In genomic region chr14:31421200-31421599, GRCh38 we compare ENCODE assay signal across 8 cellular contexts. TPM values are rescaled to one million over a fixed set of nuclear protein-coding genes. Genes with fewer than 3 reads are reported as not detected.
DNase-seq lines count a peak whose midpoint lies in the region; ATAC-seq and TF ChIP-seq lines count a peak whose summit lies in the region.

No MANE protein-coding gene starts in this region.

- 41 to 47% methylated on average over 5 of the region's 5 CpGs for WGBS in body of pancreas, 2 donors

- no peaks in the 10 kb centered on the region for H3K36me3 ChIP-seq in body of pancreas (replicated peaks in 1 of 2; ENCODE audit: insufficient read depth in 1 of 2, low read depth in 2 of 2)

- H3K27me3 Mint-ChIP-seq in T-helper 2 cell treated with Interferon-gamma antibody and Interleukin-4, amounts not matched to agents 5 μg/mL and 100 μg/mL, for 36 hours (ENCODE audit: low read depth): peaks cover 2% of the 10 kb centered on the region
- H3K27me3 Mint-ChIP-seq in glutamatergic neuron (ENCODE audit: unreplicated experiment): no peaks in the 10 kb centered on the region

- peak overlapping the region; percentile 90 for H3K27ac Mint-ChIP-seq in T-helper 2 cell treated with Interferon-gamma antibody and Interleukin-4, amounts not matched to agents 5 μg/mL and 100 μg/mL, for 36 hours
- H3K27ac Mint-ChIP-seq in glutamatergic neuron (ENCODE audit: unreplicated experiment): no peak overlapping the region
- peak overlapping the region; percentile 93 for H3K27ac Mint-ChIP-seq in stimulated activated effector memory CD8-positive, alpha-beta T cell treated with anti-CD3 and anti-CD28 coated beads, Interleukin-12 subunit alpha, Interleukin-12 subunit beta, amount 100 ng/mL, for 72 hours

- no peak for ATAC-seq in stimulated activated effector memory CD8-positive, alpha-beta T cell treated with anti-CD3 and anti-CD28 coated beads, Interleukin-12 subunit alpha, Interleukin-12 subunit beta, amount 100 ng/mL, for 72 hours
- no peak for ATAC-seq in GM21529 (IDR thresholded peaks at IDR 0.05; ENCODE audit: unreplicated experiment)
- no peak for ATAC-seq in body of pancreas

- H3K4me3 Mint-ChIP-seq in T-helper 2 cell treated with Interferon-gamma antibody and Interleukin-4, amounts not matched to agents 5 μg/mL and 100 μg/mL, for 36 hours: peak overlapping the region; percentile 97
- peak overlapping the region; percentile 74 for H3K4me3 Mint-ChIP-seq in glutamatergic neuron (ENCODE audit: unreplicated experiment)
- H3K4me3 Mint-ChIP-seq in stimulated activated effector memory CD8-positive, alpha-beta T cell treated with anti-CD3 and anti-CD28 coated beads, Interleukin-12 subunit alpha, Interleukin-12 subunit beta, amount 100 ng/mL, for 72 hours: peak overlapping the region; percentile 92

- H3K27ac ChIP-seq in body of pancreas: peak overlapping the region in 2 of 4 donors; percentile 85 to 91
- H3K27ac ChIP-seq in substantia nigra (ENCODE audit: low read depth, low read length, poor library complexity, severe bottlenecking): no peak overlapping the region

- peaks cover 1% of the 10 kb centered on the region for H3K36me3 Mint-ChIP-seq in T-helper 2 cell treated with Interferon-gamma antibody and Interleukin-4, amounts not matched to agents 5 μg/mL and 100 μg/mL, for 36 hours (ENCODE audit: low read depth)
- no peaks in the 10 kb centered on the region for H3K36me3 Mint-ChIP-seq in glutamatergic neuron (ENCODE audit: unreplicated experiment)
- H3K36me3 Mint-ChIP-seq in stimulated activated effector memory CD8-positive, alpha-beta T cell treated with anti-CD3 and anti-CD28 coated beads, Interleukin-12 subunit alpha, Interleukin-12 subunit beta, amount 100 ng/mL, for 72 hours: peaks cover 10% of the 10 kb centered on the region

- intact Hi-C loops in body of pancreas (cut with DNase I): no loop called here

- H3K4me1 Mint-ChIP-seq in T-helper 2 cell treated with Interferon-gamma antibody and Interleukin-4, amounts not matched to agents 5 μg/mL and 100 μg/mL, for 36 hours (ENCODE audit: low read depth): peaks cover 20% of the 10 kb centered on the region
- H3K4me1 Mint-ChIP-seq in glutamatergic neuron (ENCODE audit: low read depth, unreplicated experiment): peaks cover 5% of the 10 kb centered on the region
- H3K4me1 Mint-ChIP-seq in stimulated activated effector memory CD8-positive, alpha-beta T cell treated with anti-CD3 and anti-CD28 coated beads, Interleukin-12 subunit alpha, Interleukin-12 subunit beta, amount 100 ng/mL, for 72 hours: peaks cover 26% of the 10 kb centered on the region

- H3K9me3 Mint-ChIP-seq in T-helper 2 cell treated with Interferon-gamma antibody and Interleukin-4, amounts not matched to agents 5 μg/mL and 100 μg/mL, for 36 hours: no peaks in the 10 kb centered on the region
- H3K9me3 Mint-ChIP-seq in glutamatergic neuron (ENCODE audit: unreplicated experiment): no peaks in the 10 kb centered on the region
- no peaks in the 10 kb centered on the region for H3K9me3 Mint-ChIP-seq in stimulated activated effector memory CD8-positive, alpha-beta T cell treated with anti-CD3 and anti-CD28 coated beads, Interleukin-12 subunit alpha, Interleukin-12 subunit beta, amount 100 ng/mL, for 72 hours

- DNase-seq in T-helper 2 cell treated with Interferon-gamma antibody and Interleukin-4, amounts not matched to agents 5 μg/mL and 100 μg/mL, for 36 hours (ENCODE audit: low spot score): no peak
- DNase-seq in T-helper 2 cell: no peak
- peak; percentile 4 for DNase-seq in SK-MEL-5 (ENCODE audit: low read depth, low spot score)
- DNase-seq in glutamatergic neuron: no peak
- no peak for DNase-seq in stimulated activated effector memory CD8-positive, alpha-beta T cell treated with anti-CD3 and anti-CD28 coated beads, Interleukin-12 subunit alpha, Interleukin-12 subunit beta, amount 100 ng/mL, for 72 hours (ENCODE audit: low spot score in 2 of 2)
- DNase-seq in body of pancreas: no peak
- no peak for DNase-seq in substantia nigra (lab: John Stamatoyannopoulos, UW)

- no peak for TF ChIP-seq POLR2A in body of pancreas (IDR thresholded peaks at IDR 0.05)

- TF ChIP-seq CTCF in glutamatergic neuron (IDR thresholded peaks at IDR 0.05; ENCODE audit: partially characterized antibody, unreplicated experiment) (no peak), body of pancreas (IDR thresholded peaks at IDR 0.05) (no peak)

- in situ Hi-C loops in SK-MEL-5 (cut with HindIII; ENCODE audit: low pct_unique_long_range_greater_than_20kb, low sequenced_read_pairs): no loop called here

- no peak overlapping the region for H3K4me3 ChIP-seq in body of pancreas

- no peaks in the 10 kb centered on the region for H3K9me3 ChIP-seq in body of pancreas

- no peaks in the 10 kb centered on the region for H3K27me3 ChIP-seq in body of pancreas

- H3K4me1 ChIP-seq in body of pancreas: peaks cover 32% of the 10 kb centered on the region

RNA-seq across cellular contexts. Expression of gene HEATR5A, which starts 0.8 kb away (rescaled TPM):
- total RNA-seq in SK-MEL-5 (2014; rRNA removed; shearing (Covaris generic)): 41.7 and 48.2 TPM in 2 replicates
- polyA plus RNA-seq in SK-MEL-5 (2015; cell fraction: cytosol; rRNA removed): 23.4 and 33.4 TPM in 2 replicates
- polyA plus RNA-seq in SK-MEL-5 (2015; cell fraction: nucleus; rRNA removed): 25.3 and 26.5 TPM in 2 replicates
- 14.1 TPM for total RNA-seq in glutamatergic neuron (ENCODE audit: unreplicated experiment)
- total RNA-seq in body of pancreas: 10 to 100 TPM; 14.5 to 24.1 TPM

RNA-seq across cellular contexts. Expression of gene DTD2, which starts 36.1 kb away (rescaled TPM):
- 45.5 and 51.5 TPM in 2 replicates for total RNA-seq in SK-MEL-5 (2014; rRNA removed; shearing (Covaris generic))
- polyA plus RNA-seq in SK-MEL-5 (2015; cell fraction: cytosol; rRNA removed): 38.7 and 47.1 TPM in 2 replicates
- 8.7 and 15.1 TPM in 2 replicates for polyA plus RNA-seq in SK-MEL-5 (2015; cell fraction: nucleus; rRNA removed)
- total RNA-seq in glutamatergic neuron (ENCODE audit: unreplicated experiment) (10.3 TPM), body of pancreas (10 to 100 TPM; 20.4 to 22.3 TPM)
